Comparison of ENCODE assay signal across 8 cellular contexts in genomic region chr14:60637490-60638452, GRCh38. TPM values are rescaled to one million over a fixed set of nuclear protein-coding genes. Genes with fewer than 3 reads are reported as not detected.
A peak's percentile ranks its signal among the peaks of the same experiment; 100 is the strongest.
DNase-seq lines count a peak whose midpoint lies in the region; ATAC-seq and TF ChIP-seq lines count a peak whose summit lies in the region.

No MANE protein-coding gene starts in this region.

- intact Hi-C loops in ovary (cut with DNase I) = no loop called here

- H3K27ac ChIP-seq in ovary = no peak overlapping the region

- no peak for TF ChIP-seq CTCF in ovary (IDR thresholded peaks at IDR 0.05)

- no peak for TF ChIP-seq EP300 in ovary (IDR thresholded peaks at IDR 0.05)

- H3K27me3 ChIP-seq in ovary = no peaks in the 10 kb centered on the region

- 6 to 7% (median 6%) methylated on average over 47 to 55 of the region's 55 CpGs for WGBS in ovary, 3 donors

- peak overlapping the region; percentile 20 for H3K4me3 ChIP-seq in ovary

- ATAC-seq in HG02840 (IDR thresholded peaks at IDR 0.05; ENCODE audit: low FRiP score, unreplicated experiment) (no peak), HG03025 (IDR thresholded peaks at IDR 0.05; ENCODE audit: low FRiP score, unreplicated experiment) (no peak)

- no peaks in the 10 kb centered on the region for H3K4me1 ChIP-seq in ovary (ENCODE audit: insufficient read depth)

- peak; percentile 42 for DNase-seq in COLO668 (lab: John Stamatoyannopoulos, UW; ENCODE audit: unreplicated experiment)
- DNase-seq in NCI-H69 (lab: John Stamatoyannopoulos, UW) = peak; percentile 76
- DNase-seq in fibroblast of gingiva (ENCODE audit: low read depth) = peak; percentile 47
- DNase-seq in ovary = no peak
- no peak for DNase-seq in effector CD4-positive, alpha-beta T cell
- no peak for DNase-seq in D341Med (ENCODE audit: low spot score)

- peaks cover 0 to 3% of the 10 kb centered on the region in 2 donors for H3K9me3 ChIP-seq in ovary

- no peaks in the 10 kb centered on the region for H3K36me3 ChIP-seq in ovary

- TF ChIP-seq POLR2A in ovary (IDR thresholded peaks at IDR 0.05) = no peak

RNA-seq across cellular contexts. Expression of gene SIX1, which starts 11.5 kb away (rescaled TPM):
- under 1 TPM in 6 of 7 donors, not detected in 1; 0.07 to 0.60 (median 0.19) TPM for total RNA-seq in ovary
- polyA plus RNA-seq in ovary = under 1 TPM; 0.06 to 0.92 TPM

Comparison
In these comparisons a context has a peak if more than half of its experiments do, and no peak if none do; other contexts are left out.
1. DNase-seq: peak in COLO668 (single experiment), NCI-H69 (single experiment) and fibroblast of gingiva (single experiment); none in ovary (0 of 5), effector CD4-positive, alpha-beta T cell (single experiment) and D341Med (single experiment).